ENCODE assay signal across 9 cellular contexts in the genomic region with DNA sequence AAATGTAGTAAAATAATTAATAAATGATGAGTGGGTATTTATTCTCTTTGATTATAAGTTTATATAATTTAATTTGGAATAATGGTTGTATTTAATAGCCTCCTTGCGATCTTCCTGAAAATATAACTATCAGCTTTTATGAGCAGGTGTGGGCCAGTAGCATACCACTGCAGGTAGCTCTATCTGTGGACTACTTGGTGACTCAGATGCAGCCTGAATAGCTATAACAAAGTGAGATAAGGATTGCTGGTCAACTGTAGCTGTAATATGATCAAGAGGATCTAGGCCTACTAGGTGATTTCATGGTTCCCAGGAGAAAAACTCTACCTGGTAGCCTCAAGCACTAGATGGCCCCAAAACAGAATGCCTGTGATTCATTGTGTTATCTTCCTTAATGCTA. TPM values are rescaled to one million over a fixed set of nuclear protein-coding genes. Genes with fewer than 3 reads are reported as not detected.
"Had no signal": no experiment of that assay in that cellular context is flagged by ENCODE, and none has a peak within 500 bp of the region (broad histone marks: within the 10 kb centered on the region; RNA-seq: fewer than 3 reads in every experiment).

No MANE protein-coding gene starts in this region.

- FAIRE-seq: H54, HTR-8/SVneo, K562 had no signal

- DNase-seq: H9, HCEC 1CT, IMR-90 had no signal

- ATAC-seq: GM23338, K562 had no signal

- H3K4me3 ChIP-seq: GM23338, K562 had no signal

RNA-seq across cellular contexts. Expression of a gene that starts 47.1 kb away (rescaled TPM):
- total RNA-seq: GM23338, H1, H9, HT-29, IMR-90, K562 had no signal
- polyA plus RNA-seq: GM23338, H1, IMR-90, K562 had no signal

RNA-seq across cellular contexts. Expression of a gene that starts 49.5 kb away (rescaled TPM):
- total RNA-seq: K562 had no signal
- polyA plus RNA-seq: K562 had no signal
